1 cellular context compared by ENCODE assay signal in the genomic region with DNA sequence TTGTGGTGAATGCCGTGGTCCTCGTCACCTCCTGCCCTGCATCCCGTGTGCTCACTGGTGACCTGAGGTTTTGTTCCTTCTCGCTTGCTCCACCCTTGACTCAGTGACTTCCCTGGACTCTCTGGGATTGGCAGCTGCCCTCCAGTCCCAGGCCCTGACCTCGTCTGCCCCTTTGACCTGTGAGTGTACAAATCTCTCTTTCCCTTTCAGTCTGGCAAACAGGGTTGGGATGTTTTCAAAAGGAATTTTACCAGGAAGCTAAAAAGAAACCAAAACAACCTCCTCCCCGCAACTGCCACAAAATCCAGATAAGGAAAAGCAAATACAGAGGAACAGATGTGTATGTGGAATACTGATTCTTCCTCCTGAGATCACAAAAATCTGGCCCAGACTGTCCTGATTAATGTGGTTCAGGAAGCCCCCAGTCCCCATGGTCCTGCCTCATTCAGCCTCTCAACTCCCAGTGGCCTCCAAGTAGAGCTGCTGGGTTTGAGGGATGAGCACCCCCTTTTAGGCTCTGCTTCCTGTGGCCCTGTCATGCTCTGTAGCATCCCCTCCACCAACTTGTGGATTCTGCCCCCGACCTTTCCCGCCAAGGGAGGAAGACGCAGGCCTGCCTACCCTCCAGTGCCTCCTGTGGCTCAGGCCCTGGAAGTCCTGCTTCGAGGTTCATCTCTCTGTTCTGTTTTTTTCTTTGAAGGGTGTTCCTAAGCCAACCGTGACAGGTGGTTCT.
TF ChIP-seq lines count a peak whose summit lies in the region.

No MANE protein-coding gene starts in this region.

TF ChIP-seq in HepG2, 621 proteins besides CTCF, POLR2A, EP300 and RAD21 (continued from another document and continues in another):
- TF ChIP-seq, protein P1, sequence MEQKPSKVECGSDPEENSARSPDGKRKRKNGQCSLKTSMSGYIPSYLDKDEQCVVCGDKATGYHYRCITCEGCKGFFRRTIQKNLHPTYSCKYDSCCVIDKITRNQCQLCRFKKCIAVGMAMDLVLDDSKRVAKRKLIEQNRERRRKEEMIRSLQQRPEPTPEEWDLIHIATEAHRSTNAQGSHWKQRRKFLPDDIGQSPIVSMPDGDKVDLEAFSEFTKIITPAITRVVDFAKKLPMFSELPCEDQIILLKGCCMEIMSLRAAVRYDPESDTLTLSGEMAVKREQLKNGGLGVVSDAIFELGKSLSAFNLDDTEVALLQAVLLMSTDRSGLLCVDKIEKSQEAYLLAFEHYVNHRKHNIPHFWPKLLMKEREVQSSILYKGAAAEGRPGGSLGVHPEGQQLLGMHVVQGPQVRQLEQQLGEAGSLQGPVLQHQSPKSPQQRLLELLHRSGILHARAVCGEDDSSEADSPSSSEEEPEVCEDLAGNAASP (CRISPR knock-in tag; IDR thresholded peaks at IDR 0.05; ENCODE audit: borderline replicate concordance): peak; percentile 94; the same call in 1 of the 2 replicates
- TF ChIP-seq CHD4 (IDR thresholded peaks at IDR 0.05; ENCODE audit: borderline replicate concordance, low read length) (no peak), ZNF549 (CRISPR knock-in tag; IDR thresholded peaks at IDR 0.05) (no peak), MTA3 (CRISPR knock-in tag; IDR thresholded peaks at IDR 0.05) (no peak), ZNF550 (CRISPR knock-in tag; IDR thresholded peaks at IDR 0.05; ENCODE audit: borderline replicate concordance) (no peak), ZNF775 (CRISPR knock-in tag; IDR thresholded peaks at IDR 0.05; ENCODE audit: borderline replicate concordance) (no peak), ZNF138 (CRISPR knock-in tag; IDR thresholded peaks at IDR 0.05; ENCODE audit: low read depth) (no peak), ZSCAN31 (CRISPR knock-in tag; IDR thresholded peaks at IDR 0.05; ENCODE audit: low read depth) (no peak), ZC3H13 (CRISPR knock-in tag; IDR thresholded peaks at IDR 0.05) (no peak), PHB2 (IDR thresholded peaks at IDR 0.05; ENCODE audit: partially characterized antibody) (no peak), ATRX (CRISPR knock-in tag; IDR thresholded peaks at IDR 0.05; ENCODE audit: borderline replicate concordance) (no peak), ZNF121 (CRISPR knock-in tag; IDR thresholded peaks at IDR 0.05) (peak; percentile 24; the same call in 1 of the 2 replicates), MIER2 (CRISPR knock-in tag; IDR thresholded peaks at IDR 0.05) (0 out of 2 replicates have a peak, but pooled peaks have one; percentile 6), JARID2 (CRISPR knock-in tag; IDR thresholded peaks at IDR 0.05; ENCODE audit: insufficient replicate concordance) (no peak), GATA4 (IDR thresholded peaks at IDR 0.05; ENCODE audit: borderline replicate concordance, low read depth) (peak; percentile 83; the same call in 1 of the 2 replicates), CEBPB (IDR thresholded peaks at IDR 0.05; ENCODE audit: borderline replicate concordance, low read depth, low read length) (no peak), SALL1 (CRISPR knock-in tag; IDR thresholded peaks at IDR 0.05) (peak; percentile 72; the same call in 1 of the 2 replicates), ZNF569 (CRISPR knock-in tag; IDR thresholded peaks at IDR 0.05; ENCODE audit: borderline replicate concordance) (no peak), ZNF205 (CRISPR knock-in tag; IDR thresholded peaks at IDR 0.05) (no peak), TEAD3 (CRISPR knock-in tag; optimal IDR thresholded peaks at IDR 0.05; ENCODE audit: borderline replicate concordance) (peak; percentile 71)
- TF ChIP-seq, protein P2, sequence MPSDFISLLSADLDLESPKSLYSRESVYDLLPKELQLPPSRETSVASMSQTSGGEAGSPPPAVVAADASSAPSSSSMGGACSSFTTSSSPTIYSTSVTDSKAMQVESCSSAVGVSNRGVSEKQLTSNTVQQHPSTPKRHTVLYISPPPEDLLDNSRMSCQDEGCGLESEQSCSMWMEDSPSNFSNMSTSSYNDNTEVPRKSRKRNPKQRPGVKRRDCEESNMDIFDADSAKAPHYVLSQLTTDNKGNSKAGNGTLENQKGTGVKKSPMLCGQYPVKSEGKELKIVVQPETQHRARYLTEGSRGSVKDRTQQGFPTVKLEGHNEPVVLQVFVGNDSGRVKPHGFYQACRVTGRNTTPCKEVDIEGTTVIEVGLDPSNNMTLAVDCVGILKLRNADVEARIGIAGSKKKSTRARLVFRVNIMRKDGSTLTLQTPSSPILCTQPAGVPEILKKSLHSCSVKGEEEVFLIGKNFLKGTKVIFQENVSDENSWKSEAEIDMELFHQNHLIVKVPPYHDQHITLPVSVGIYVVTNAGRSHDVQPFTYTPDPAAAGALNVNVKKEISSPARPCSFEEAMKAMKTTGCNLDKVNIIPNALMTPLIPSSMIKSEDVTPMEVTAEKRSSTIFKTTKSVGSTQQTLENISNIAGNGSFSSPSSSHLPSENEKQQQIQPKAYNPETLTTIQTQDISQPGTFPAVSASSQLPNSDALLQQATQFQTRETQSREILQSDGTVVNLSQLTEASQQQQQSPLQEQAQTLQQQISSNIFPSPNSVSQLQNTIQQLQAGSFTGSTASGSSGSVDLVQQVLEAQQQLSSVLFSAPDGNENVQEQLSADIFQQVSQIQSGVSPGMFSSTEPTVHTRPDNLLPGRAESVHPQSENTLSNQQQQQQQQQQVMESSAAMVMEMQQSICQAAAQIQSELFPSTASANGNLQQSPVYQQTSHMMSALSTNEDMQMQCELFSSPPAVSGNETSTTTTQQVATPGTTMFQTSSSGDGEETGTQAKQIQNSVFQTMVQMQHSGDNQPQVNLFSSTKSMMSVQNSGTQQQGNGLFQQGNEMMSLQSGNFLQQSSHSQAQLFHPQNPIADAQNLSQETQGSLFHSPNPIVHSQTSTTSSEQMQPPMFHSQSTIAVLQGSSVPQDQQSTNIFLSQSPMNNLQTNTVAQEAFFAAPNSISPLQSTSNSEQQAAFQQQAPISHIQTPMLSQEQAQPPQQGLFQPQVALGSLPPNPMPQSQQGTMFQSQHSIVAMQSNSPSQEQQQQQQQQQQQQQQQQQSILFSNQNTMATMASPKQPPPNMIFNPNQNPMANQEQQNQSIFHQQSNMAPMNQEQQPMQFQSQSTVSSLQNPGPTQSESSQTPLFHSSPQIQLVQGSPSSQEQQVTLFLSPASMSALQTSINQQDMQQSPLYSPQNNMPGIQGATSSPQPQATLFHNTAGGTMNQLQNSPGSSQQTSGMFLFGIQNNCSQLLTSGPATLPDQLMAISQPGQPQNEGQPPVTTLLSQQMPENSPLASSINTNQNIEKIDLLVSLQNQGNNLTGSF (CRISPR knock-in tag; IDR thresholded peaks at IDR 0.05): 0 out of 2 replicates have a peak, but pooled peaks have one; percentile 25
- TF ChIP-seq, protein P3, sequence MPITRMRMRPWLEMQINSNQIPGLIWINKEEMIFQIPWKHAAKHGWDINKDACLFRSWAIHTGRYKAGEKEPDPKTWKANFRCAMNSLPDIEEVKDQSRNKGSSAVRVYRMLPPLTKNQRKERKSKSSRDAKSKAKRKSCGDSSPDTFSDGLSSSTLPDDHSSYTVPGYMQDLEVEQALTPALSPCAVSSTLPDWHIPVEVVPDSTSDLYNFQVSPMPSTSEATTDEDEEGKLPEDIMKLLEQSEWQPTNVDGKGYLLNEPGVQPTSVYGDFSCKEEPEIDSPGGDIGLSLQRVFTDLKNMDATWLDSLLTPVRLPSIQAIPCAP (CRISPR knock-in tag; IDR thresholded peaks at IDR 0.05; ENCODE audit: low read depth): no peak; the same call in 1 of the 2 replicates
- TF ChIP-seq, protein P4, sequence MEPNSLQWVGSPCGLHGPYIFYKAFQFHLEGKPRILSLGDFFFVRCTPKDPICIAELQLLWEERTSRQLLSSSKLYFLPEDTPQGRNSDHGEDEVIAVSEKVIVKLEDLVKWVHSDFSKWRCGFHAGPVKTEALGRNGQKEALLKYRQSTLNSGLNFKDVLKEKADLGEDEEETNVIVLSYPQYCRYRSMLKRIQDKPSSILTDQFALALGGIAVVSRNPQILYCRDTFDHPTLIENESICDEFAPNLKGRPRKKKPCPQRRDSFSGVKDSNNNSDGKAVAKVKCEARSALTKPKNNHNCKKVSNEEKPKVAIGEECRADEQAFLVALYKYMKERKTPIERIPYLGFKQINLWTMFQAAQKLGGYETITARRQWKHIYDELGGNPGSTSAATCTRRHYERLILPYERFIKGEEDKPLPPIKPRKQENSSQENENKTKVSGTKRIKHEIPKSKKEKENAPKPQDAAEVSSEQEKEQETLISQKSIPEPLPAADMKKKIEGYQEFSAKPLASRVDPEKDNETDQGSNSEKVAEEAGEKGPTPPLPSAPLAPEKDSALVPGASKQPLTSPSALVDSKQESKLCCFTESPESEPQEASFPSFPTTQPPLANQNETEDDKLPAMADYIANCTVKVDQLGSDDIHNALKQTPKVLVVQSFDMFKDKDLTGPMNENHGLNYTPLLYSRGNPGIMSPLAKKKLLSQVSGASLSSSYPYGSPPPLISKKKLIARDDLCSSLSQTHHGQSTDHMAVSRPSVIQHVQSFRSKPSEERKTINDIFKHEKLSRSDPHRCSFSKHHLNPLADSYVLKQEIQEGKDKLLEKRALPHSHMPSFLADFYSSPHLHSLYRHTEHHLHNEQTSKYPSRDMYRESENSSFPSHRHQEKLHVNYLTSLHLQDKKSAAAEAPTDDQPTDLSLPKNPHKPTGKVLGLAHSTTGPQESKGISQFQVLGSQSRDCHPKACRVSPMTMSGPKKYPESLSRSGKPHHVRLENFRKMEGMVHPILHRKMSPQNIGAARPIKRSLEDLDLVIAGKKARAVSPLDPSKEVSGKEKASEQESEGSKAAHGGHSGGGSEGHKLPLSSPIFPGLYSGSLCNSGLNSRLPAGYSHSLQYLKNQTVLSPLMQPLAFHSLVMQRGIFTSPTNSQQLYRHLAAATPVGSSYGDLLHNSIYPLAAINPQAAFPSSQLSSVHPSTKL (CRISPR knock-in tag; IDR thresholded peaks at IDR 0.05): peak; percentile 89
- TF ChIP-seq, protein P5, sequence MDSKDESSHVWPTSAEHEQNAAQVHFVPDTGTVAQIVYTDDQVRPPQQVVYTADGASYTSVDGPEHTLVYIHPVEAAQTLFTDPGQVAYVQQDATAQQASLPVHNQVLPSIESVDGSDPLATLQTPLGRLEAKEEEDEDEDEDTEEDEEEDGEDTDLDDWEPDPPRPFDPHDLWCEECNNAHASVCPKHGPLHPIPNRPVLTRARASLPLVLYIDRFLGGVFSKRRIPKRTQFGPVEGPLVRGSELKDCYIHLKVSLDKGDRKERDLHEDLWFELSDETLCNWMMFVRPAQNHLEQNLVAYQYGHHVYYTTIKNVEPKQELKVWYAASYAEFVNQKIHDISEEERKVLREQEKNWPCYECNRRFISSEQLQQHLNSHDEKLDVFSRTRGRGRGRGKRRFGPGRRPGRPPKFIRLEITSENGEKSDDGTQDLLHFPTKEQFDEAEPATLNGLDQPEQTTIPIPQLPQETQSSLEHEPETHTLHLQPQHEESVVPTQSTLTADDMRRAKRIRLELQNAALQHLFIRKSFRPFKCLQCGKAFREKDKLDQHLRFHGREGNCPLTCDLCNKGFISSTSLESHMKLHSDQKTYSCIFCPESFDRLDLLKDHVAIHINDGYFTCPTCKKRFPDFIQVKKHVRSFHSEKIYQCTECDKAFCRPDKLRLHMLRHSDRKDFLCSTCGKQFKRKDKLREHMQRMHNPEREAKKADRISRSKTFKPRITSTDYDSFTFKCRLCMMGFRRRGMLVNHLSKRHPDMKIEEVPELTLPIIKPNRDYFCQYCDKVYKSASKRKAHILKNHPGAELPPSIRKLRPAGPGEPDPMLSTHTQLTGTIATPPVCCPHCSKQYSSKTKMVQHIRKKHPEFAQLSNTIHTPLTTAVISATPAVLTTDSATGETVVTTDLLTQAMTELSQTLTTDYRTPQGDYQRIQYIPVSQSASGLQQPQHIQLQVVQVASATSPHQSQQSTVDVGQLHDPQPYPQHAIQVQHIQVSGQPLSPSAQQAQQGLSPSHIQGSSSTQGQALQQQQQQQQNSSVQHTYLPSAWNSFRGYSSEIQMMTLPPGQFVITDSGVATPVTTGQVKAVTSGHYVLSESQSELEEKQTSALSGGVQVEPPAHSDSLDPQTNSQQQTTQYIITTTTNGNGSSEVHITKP (CRISPR knock-in tag; IDR thresholded peaks at IDR 0.05; ENCODE audit: low read depth): no peak
- TF ChIP-seq, protein P6, sequence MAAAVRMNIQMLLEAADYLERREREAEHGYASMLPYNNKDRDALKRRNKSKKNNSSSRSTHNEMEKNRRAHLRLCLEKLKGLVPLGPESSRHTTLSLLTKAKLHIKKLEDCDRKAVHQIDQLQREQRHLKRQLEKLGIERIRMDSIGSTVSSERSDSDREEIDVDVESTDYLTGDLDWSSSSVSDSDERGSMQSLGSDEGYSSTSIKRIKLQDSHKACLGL (CRISPR knock-in tag; IDR thresholded peaks at IDR 0.05): no peak
- TF ChIP-seq, protein P7, sequence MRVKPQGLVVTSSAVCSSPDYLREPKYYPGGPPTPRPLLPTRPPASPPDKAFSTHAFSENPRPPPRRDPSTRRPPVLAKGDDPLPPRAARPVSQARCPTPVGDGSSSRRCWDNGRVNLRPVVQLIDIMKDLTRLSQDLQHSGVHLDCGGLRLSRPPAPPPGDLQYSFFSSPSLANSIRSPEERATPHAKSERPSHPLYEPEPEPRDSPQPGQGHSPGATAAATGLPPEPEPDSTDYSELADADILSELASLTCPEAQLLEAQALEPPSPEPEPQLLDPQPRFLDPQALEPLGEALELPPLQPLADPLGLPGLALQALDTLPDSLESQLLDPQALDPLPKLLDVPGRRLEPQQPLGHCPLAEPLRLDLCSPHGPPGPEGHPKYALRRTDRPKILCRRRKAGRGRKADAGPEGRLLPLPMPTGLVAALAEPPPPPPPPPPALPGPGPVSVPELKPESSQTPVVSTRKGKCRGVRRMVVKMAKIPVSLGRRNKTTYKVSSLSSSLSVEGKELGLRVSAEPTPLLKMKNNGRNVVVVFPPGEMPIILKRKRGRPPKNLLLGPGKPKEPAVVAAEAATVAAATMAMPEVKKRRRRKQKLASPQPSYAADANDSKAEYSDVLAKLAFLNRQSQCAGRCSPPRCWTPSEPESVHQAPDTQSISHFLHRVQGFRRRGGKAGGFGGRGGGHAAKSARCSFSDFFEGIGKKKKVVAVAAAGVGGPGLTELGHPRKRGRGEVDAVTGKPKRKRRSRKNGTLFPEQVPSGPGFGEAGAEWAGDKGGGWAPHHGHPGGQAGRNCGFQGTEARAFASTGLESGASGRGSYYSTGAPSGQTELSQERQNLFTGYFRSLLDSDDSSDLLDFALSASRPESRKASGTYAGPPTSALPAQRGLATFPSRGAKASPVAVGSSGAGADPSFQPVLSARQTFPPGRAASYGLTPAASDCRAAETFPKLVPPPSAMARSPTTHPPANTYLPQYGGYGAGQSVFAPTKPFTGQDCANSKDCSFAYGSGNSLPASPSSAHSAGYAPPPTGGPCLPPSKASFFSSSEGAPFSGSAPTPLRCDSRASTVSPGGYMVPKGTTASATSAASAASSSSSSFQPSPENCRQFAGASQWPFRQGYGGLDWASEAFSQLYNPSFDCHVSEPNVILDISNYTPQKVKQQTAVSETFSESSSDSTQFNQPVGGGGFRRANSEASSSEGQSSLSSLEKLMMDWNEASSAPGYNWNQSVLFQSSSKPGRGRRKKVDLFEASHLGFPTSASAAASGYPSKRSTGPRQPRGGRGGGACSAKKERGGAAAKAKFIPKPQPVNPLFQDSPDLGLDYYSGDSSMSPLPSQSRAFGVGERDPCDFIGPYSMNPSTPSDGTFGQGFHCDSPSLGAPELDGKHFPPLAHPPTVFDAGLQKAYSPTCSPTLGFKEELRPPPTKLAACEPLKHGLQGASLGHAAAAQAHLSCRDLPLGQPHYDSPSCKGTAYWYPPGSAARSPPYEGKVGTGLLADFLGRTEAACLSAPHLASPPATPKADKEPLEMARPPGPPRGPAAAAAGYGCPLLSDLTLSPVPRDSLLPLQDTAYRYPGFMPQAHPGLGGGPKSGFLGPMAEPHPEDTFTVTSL (CRISPR knock-in tag; IDR thresholded peaks at IDR 0.05; ENCODE audit: borderline replicate concordance): peak; percentile 65; the same call in 1 of the 2 replicates
